Comparison of ENCODE assay signal across 20 cellular contexts in the genomic region with DNA sequence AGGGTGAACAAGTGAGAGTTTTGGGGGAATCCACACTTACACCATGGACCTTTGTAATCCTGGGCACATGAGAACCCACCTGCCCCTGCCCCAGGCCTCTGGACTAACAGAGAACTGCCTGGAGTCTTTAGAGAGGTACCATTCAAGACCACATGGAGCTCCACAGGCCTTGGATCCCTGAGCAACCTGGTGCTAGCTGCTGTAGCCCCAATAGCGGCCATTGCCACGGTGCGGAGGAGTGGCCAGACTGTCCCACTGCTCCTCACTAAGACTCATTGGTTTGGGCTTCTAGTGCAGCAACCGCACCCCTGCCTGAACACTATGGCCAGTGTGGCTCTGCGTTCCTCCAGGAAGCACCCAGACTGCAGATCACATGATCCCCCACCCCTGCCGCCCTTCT. TPM values are rescaled to one million over a fixed set of nuclear protein-coding genes. Genes with fewer than 3 reads are reported as not detected.
DNase-seq lines count a peak whose midpoint lies in the region; ATAC-seq, FAIRE-seq and TF ChIP-seq lines count a peak whose summit lies in the region.
"Had no signal": no experiment of that assay in that cellular context is flagged by ENCODE, and none has a peak within 500 bp of the region (broad histone marks: within the 10 kb centered on the region; RNA-seq: fewer than 3 reads in every experiment).

No MANE protein-coding gene starts in this region.

- no peak overlapping the region for H3K27ac Mint-ChIP-seq in endodermal cell
- H3K27ac Mint-ChIP-seq: CD4-positive, alpha-beta memory T cell had no signal

- H3K9me3 ChIP-seq in A549 (peaks cover 26% of the 10 kb centered on the region), K562 (replicated peaks; ENCODE audit: control insufficient read depth, insufficient read depth, low read depth, low read length) (no peaks in the 10 kb centered on the region), kidney (ENCODE audit: control insufficient read depth in 1 of 2, low read length in 2 of 2) (peaks cover 0 to 10% of the 10 kb centered on the region in 2 donors), upper lobe of right lung (peaks cover 9% of the 10 kb centered on the region), endodermal cell (ENCODE audit: control insufficient read depth, low read length) (peaks cover 19% of the 10 kb centered on the region)

- H3K9me1 ChIP-seq in K562 (ENCODE audit: control insufficient read depth, insufficient read depth, low read length): no peaks in the 10 kb centered on the region

- H3K4me3 ChIP-seq in A549 (no peak overlapping the region), K562 (no peak overlapping the region), kidney (ENCODE audit: low read length in 2 of 2) (no peak overlapping the region), upper lobe of right lung (no peak overlapping the region), endodermal cell (ENCODE audit: low read length) (no peak overlapping the region)
- H3K4me3 ChIP-seq: GM12878, GM23248 had no signal

- TF ChIP-seq EP300 in A549 (IDR thresholded peaks at IDR 0.05): no peak
- no peak for TF ChIP-seq EP300 in K562 (IDR thresholded peaks at IDR 0.05; ENCODE audit: low read length)

- no peaks in the 10 kb centered on the region for H3K4me1 Mint-ChIP-seq in endodermal cell
- H3K4me1 Mint-ChIP-seq: CD4-positive, alpha-beta memory T cell had no signal

- H3K4me1 ChIP-seq in A549 (no peaks in the 10 kb centered on the region), K562 (replicated peaks in 1 of 2; ENCODE audit: control insufficient read depth in 2 of 2, insufficient read depth in 2 of 2, low read length in 2 of 2) (no peaks in the 10 kb centered on the region; a peak in 2 of 5 replicates), kidney (ENCODE audit: control insufficient read depth in 1 of 2, insufficient read depth in 1 of 2, low read depth in 1 of 2, low read length in 2 of 2) (no peaks in the 10 kb centered on the region), upper lobe of right lung (no peaks in the 10 kb centered on the region), endodermal cell (ENCODE audit: control insufficient read depth, insufficient read depth, low read length) (no peaks in the 10 kb centered on the region)

- no peaks in the 10 kb centered on the region for H4K20me1 ChIP-seq in K562 (replicated peaks; ENCODE audit: control insufficient read depth, insufficient read depth, low read length)

- WGBS in A549 (ENCODE audit: missing lambda C conversion rate): 96% methylated on average over 6 of the region's 6 CpGs
- WGBS in K562 (ENCODE audit: insufficient coverage, low coverage, missing lambda C conversion rate): 17% methylated on average over 6 of the region's 6 CpGs
- WGBS in endodermal cell (ENCODE audit: insufficient coverage in 1 of 2, insufficient read length in 1 of 2), 2 experiments: 95 to 97% methylated on average over 3 to 6 of the region's 6 CpGs

- intact Hi-C loops in K562 (cut with micrococcal nuclease) (no loop called here), kidney (cut with DNase I) (no loop called here), upper lobe of right lung (cut with DNase I) (no loop called here)

- peaks cover 3% of the 10 kb centered on the region for H3K27me3 Mint-ChIP-seq in endodermal cell (ENCODE audit: insufficient read depth)

- FAIRE-seq in A549 (lab: Jason Lieb, UNC): no peak
- FAIRE-seq in K562 (lab: Jason Lieb, UNC): no peak
- FAIRE-seq in kidney (lab: Jason Lieb, UNC): no peak
- FAIRE-seq: G401.6, GM12878, GM19239 had no signal

- TF ChIP-seq RAD21 in A549 (conservative IDR thresholded peaks at IDR 0.05 in 1 of 2, IDR thresholded peaks at IDR 0.05 in 1 of 2): no peak
- no peak for TF ChIP-seq RAD21 in K562 (CRISPR knock-in tag; conservative IDR thresholded peaks at IDR 0.05 in 1 of 2, IDR thresholded peaks at IDR 0.05 in 1 of 2)

- H3K4me2 ChIP-seq in A549 (no peak overlapping the region), K562 (ENCODE audit: insufficient read depth, low read length) (no peak overlapping the region)

- H3K27ac ChIP-seq in A549: no peak overlapping the region
- no peak overlapping the region for H3K27ac ChIP-seq in K562 (ENCODE audit: extremely low read depth, low read depth, low read length)
- H3K27ac ChIP-seq in kidney (ENCODE audit: low read depth in 2 of 2, low read length in 2 of 2): no peak overlapping the region
- no peak overlapping the region for H3K27ac ChIP-seq in upper lobe of right lung
- no peak overlapping the region for H3K27ac ChIP-seq in endodermal cell (ENCODE audit: low read depth, low read length)
- H3K27ac ChIP-seq: GM23248 had no signal

- no peak overlapping the region for H3K4me3 Mint-ChIP-seq in endodermal cell
- H3K4me3 Mint-ChIP-seq: H9 had no signal

- H3K36me3 ChIP-seq in K562 (ENCODE audit: control insufficient read depth, insufficient read depth, low read length): no peaks in the 10 kb centered on the region
- peaks cover 0 to 2% of the 10 kb centered on the region in 2 donors for H3K36me3 ChIP-seq in kidney (ENCODE audit: control insufficient read depth in 1 of 2, insufficient read depth in 2 of 2, low read length in 2 of 2)
- peaks cover 18% of the 10 kb centered on the region for H3K36me3 ChIP-seq in upper lobe of right lung
- no peaks in the 10 kb centered on the region for H3K36me3 ChIP-seq in endodermal cell (ENCODE audit: control insufficient read depth, insufficient read depth, low read length)

- POLR2A ChIA-PET in A549 (lab: Yijun Ruan, JAX) (no interaction called here), K562 (lab: Yijun Ruan, JAX) (interaction anchor here (0.6 to 1.0 kb wide), 2 partner anchors 46 to 1361 kb away, joined by 3 read pairs; a partner anchor contains a TSS)

- H3K36me3 Mint-ChIP-seq in endodermal cell (ENCODE audit: low read depth): no peaks in the 10 kb centered on the region
- H3K36me3 Mint-ChIP-seq: CD4-positive, alpha-beta memory T cell had no signal

- H3K79me2 ChIP-seq in K562 (ENCODE audit: control insufficient read depth, insufficient read depth, low read length): no peaks in the 10 kb centered on the region

- in situ Hi-C loops in K562 (cut with MboI): no loop called here

- no TSS peak for BruUV-seq in K562 (replicated peaks; lab: Mats Ljungman, UMichigan)

- no peak for TF ChIP-seq POLR2A in A549 (IDR thresholded peaks at IDR 0.05; ENCODE audit: low read length)
- no peak for TF ChIP-seq POLR2A in K562 (conservative IDR thresholded peaks at IDR 0.05)

- TF ChIP-seq CTCF in A549 (IDR thresholded peaks at IDR 0.05) (no peak), K562 (IDR thresholded peaks at IDR 0.05 in 2 of 3, conservative IDR thresholded peaks at IDR 0.05 in 1 of 3; ENCODE audit: insufficient read depth in 2 of 3, low read depth in 1 of 3, low read length in 3 of 3) (no peak), kidney (IDR thresholded peaks at IDR 0.05; ENCODE audit: borderline replicate concordance, extremely low read depth, insufficient read depth) (no peak), upper lobe of right lung (IDR thresholded peaks at IDR 0.05) (no peak), endodermal cell (conservative IDR thresholded peaks at IDR 0.05) (no peak)

- peaks cover 11% of the 10 kb centered on the region for H3K9me3 Mint-ChIP-seq in endodermal cell

- peak overlapping the region; percentile 21; the same call in 1 of the 2 replicates for H2AFZ ChIP-seq in K562 (ENCODE audit: low read depth, low read length)
- H2AFZ ChIP-seq: GM23248 had no signal

- ATAC-seq in A549 (peak; percentile 44 to 51; a peak in 4 of 6 replicates), K562 (peak; percentile 69), upper lobe of right lung (peak; percentile 13), HG02571 (IDR thresholded peaks at IDR 0.05; ENCODE audit: unreplicated experiment) (no peak)
- ATAC-seq: GM12878, HCT116 had no signal

- DNase-seq in A549 (ENCODE audit: low read depth in 1 of 2, low spot score in 1 of 2): no peak
- no peak for DNase-seq in K562 (ENCODE audit: extremely low read depth in 1 of 4, low spot score in 3 of 4)
- DNase-seq in kidney: peak; percentile 58
- DNase-seq in upper lobe of right lung: no peak
- no peak for DNase-seq in putamen (ENCODE audit: low spot score)
- no peak for DNase-seq in endodermal cell
- DNase-seq: 8988T; C1 segment of cervical spinal cord; Calu3; CD4-positive, alpha-beta memory T cell; COR-L47; DMS53; DND-41; GM23248; H9 had no signal

- CTCF ChIA-PET in A549 (lab: Yijun Ruan, JAX) (no interaction called here), K562 (lab: Yijun Ruan, JAX; ENCODE audit: low intra/inter-chr PET ratio) (no interaction called here)

- peak overlapping the region in 1 of 2 experiments; percentile 56; a peak in 2 of 4 replicates for H3K9ac ChIP-seq in K562 (ENCODE audit: insufficient read depth in 1 of 2, low read depth in 2 of 2, low read length in 2 of 2)
- no peak overlapping the region for H3K9ac ChIP-seq in kidney (ENCODE audit: low read length in 2 of 2)
- no peak overlapping the region for H3K9ac ChIP-seq in endodermal cell (ENCODE audit: extremely low read depth, low read length, poor library complexity, severe bottlenecking)
- H3K9ac ChIP-seq: GM23248 had no signal

- H3K27me3 ChIP-seq in K562 (ENCODE audit: control insufficient read depth in 2 of 2, insufficient read depth in 2 of 2, low read length in 2 of 2) (no peaks in the 10 kb centered on the region), upper lobe of right lung (no peaks in the 10 kb centered on the region), endodermal cell (ENCODE audit: control insufficient read depth, insufficient read depth, low read length, poor library complexity, severe bottlenecking) (no peaks in the 10 kb centered on the region)

RNA-seq across cellular contexts. Expression of a gene that starts 45.8 kb away (rescaled TPM):
- polyA plus RNA-seq in A549 (2011; rRNA removed) (92.4 and 133 TPM in 2 replicates), A549 (2017; fragmentation: RNase III; extraction: RNeasy Plus Mini Kit Qiagen cat#74134 plus additional on column Dnase treatment) (46.0 to 61.2 TPM (median 58.5 TPM) in 3 replicates), K562 (2011; rRNA removed) (0.14 and 1.7 TPM in 2 replicates), K562 (2014; fragmentation: Illumina TruSeq; extraction: Trizol) (1.5 and 1.7 TPM in 2 replicates), K562 (2014; fragmentation: Nextera tagmentation; extraction: Ambion mirVana) (under 1 TPM; 0.28 to 0.34 TPM), K562 (2014; rRNA removed) (0.53 and 1.1 TPM in 2 replicates), kidney (ENCODE audit: insufficient read depth, low read depth, low replicate concordance) (12.9 TPM)
- 17.7 and 20.7 TPM in 2 replicates for polyA plus RNA-seq in A549 (2012; cell fraction: cytosol; rRNA removed)
- 37.9 and 45.6 TPM in 2 replicates for polyA plus RNA-seq in A549 (2012; cell fraction: nucleus; rRNA removed)
- polyA minus RNA-seq in A549 (2011; rRNA and poly(A)+ RNA removed): 75.0 and 78.8 TPM in 2 replicates
- total RNA-seq in K562 (2011; cell fraction: chromatin; rRNA removed; ENCODE audit: low replicate concordance): 1.5 TPM in 2 replicates
- 0.13 and 0.67 TPM in 2 replicates for total RNA-seq in K562 (2011; cell fraction: nucleolus; rRNA removed)
- total RNA-seq in K562 (2011; cell fraction: nucleoplasm; rRNA removed): 1.6 TPM in 2 replicates
- total RNA-seq in K562 (2014; rRNA removed) (0.18 and 0.24 TPM in 2 replicates), K562 (2014; rRNA removed; fragmentation: Illumina TruSeq; extraction: Trizol) (0.69 and 0.83 TPM in 2 replicates), K562 (2015; rRNA removed; fragmentation: Illumina TruSeq; extraction: Trizol) (0.94 and 1.1 TPM in 2 replicates), K562 (2021) (0.92 and 1.2 TPM in 2 replicates), kidney (118 TPM), upper lobe of right lung (85.6 TPM), endodermal cell (1 to 10 TPM; 1.3 to 4.4 TPM)
- polyA plus RNA-seq in K562 (2011; cell fraction: cytosol; rRNA removed): 0.10 and 0.70 TPM in 2 replicates
- 0.18 and 1.4 TPM in 2 replicates for polyA plus RNA-seq in K562 (2011; cell fraction: nucleus; rRNA removed)
- polyA plus RNA-seq in K562 (2012): 2.3 and 3.3 TPM in 2 replicates
- 0.24 and 1.3 TPM in 2 replicates for polyA minus RNA-seq in K562 (2011; rRNA and poly(A)+ RNA removed)
- polyA minus RNA-seq in K562 (2011; cell fraction: cytosol; rRNA and poly(A)+ RNA removed): 0.46 and 1.2 TPM in 2 replicates
- polyA minus RNA-seq in K562 (2011; cell fraction: nucleus; rRNA and poly(A)+ RNA removed): 0.44 and 0.81 TPM in 2 replicates
- polyA plus RNA-seq in endodermal cell (2013, experiment 1 of 2): 4.3 TPM
- polyA plus RNA-seq in endodermal cell (2013, experiment 2 of 2): 6.6 TPM
- total RNA-seq: CD4-positive, alpha-beta memory T cell had no signal

Comparison
In these comparisons a context has a peak if more than half of its experiments do, and no peak if none do; other contexts are left out.
1. RNA of a gene that starts 45.8 kb away (total RNA-seq): 118 TPM in kidney (single experiment) and 85.6 TPM in upper lobe of right lung (single experiment); 1.3 to 4.4 TPM in endodermal cell and 0.13 to 1.6 TPM in K562; every median in the first group is over 10 times any median in the second.